ENCODE assay signal across 28 cellular contexts in the genomic region with DNA sequence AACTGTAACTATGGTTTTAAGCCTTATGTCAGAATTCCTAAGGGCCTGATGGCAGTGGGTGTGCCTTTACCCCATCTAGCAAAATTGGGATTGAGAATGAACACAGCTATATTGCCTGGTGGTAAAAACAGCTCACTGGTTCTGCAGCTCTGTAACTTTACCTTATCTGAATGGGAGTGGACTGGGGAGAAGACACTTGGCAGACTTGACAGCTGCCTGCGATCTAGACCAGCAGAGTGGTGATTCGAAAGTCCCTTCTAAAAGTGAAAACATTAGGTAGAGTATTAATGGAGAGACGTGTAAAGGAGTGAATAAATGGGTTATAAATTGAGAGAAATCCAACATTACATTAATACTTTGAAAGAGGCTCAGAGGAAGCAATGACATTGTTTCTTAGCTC.
"Had no signal": no experiment of that assay in that cellular context is flagged by ENCODE, and none has a peak within 500 bp of the region (broad histone marks: within the 10 kb centered on the region; RNA-seq: fewer than 3 reads in every experiment).

No MANE protein-coding gene starts in this region.

- H3K27me3 ChIP-seq: adrenal gland, body of pancreas, dorsolateral prefrontal cortex, heart left ventricle had no signal

- H3K9me3 ChIP-seq: adrenal gland, body of pancreas had no signal

- ATAC-seq: activated CD4-positive, alpha-beta T cell treated with anti-CD3 and anti-CD28 coated beads for 36 hours; activated CD8-positive, alpha-beta memory T cell treated with anti-CD3 and anti-CD28 coated beads, Interleukin-2, amount 10 ng/mL, durations not matched to agents 7 days and 5 days; activated CD8-positive, alpha-beta T cell treated with anti-CD3 and anti-CD28 coated beads, Interleukin-2, amount 10 ng/mL, durations not matched to agents 7 days and 5 days; activated naive CD8-positive, alpha-beta T cell treated with anti-CD3 and anti-CD28 coated beads, Interleukin-2, amount 50 U/mL, for 24 hours; body of pancreas; esophagus mucosa; heart left ventricle had no signal

- H3K4me3 ChIP-seq: adrenal gland, body of pancreas, coronary artery, dorsolateral prefrontal cortex, heart left ventricle had no signal

- H3K4me1 ChIP-seq: adrenal gland, body of pancreas, heart left ventricle had no signal

- DNase-seq: activated CD4-positive, alpha-beta memory T cell treated with anti-CD3 and anti-CD28 coated beads for 36 hours; activated CD4-positive, alpha-beta T cell treated with anti-CD3 and anti-CD28 coated beads for 36 hours; activated CD4-positive, alpha-beta T cell treated with anti-CD3 and anti-CD28 coated beads, Interleukin-2, amount 10 ng/mL, durations not matched to agents 24 days and 14 days; activated CD4-positive, CD25-positive, alpha-beta regulatory T cell; activated CD4-positive, CD25-positive, alpha-beta regulatory T cell treated with anti-CD3 and anti-CD28 coated beads, Interleukin-2, amount 50 U/mL, for 72 hours; activated CD8-positive, alpha-beta memory T cell treated with anti-CD3 and anti-CD28 coated beads, Interleukin-2, amount 10 ng/mL, durations not matched to agents 7 days and 5 days; activated CD8-positive, alpha-beta memory T cell treated with anti-CD3 and anti-CD28 coated beads, Interleukin-2, amount 50 U/mL, for 4 hours; activated CD8-positive, alpha-beta T cell treated with anti-CD3 and anti-CD28 coated beads, Interleukin-2, amount 10 ng/mL, durations not matched to agents 7 days and 5 days; activated effector memory CD4-positive, alpha-beta T cell treated with anti-CD3 and anti-CD28 coated beads, Interleukin-2, amount 50 U/mL, for 16 hours; activated naive CD4-positive, alpha-beta T cell treated with anti-CD3 and anti-CD28 coated beads for 36 hours; activated naive CD8-positive, alpha-beta T cell treated with anti-CD3 and anti-CD28 coated beads for 36 hours; activated naive CD8-positive, alpha-beta T cell treated with anti-CD3 and anti-CD28 coated beads, Interleukin-2, amount 50 U/mL, for 24 hours; activated T-cell treated with anti-CD3 and anti-CD28 coated beads, Interleukin-2, amount 50 U/mL, for 1 hour; activated T-cell treated with anti-CD3 and anti-CD28 coated beads, Interleukin-2, amount 50 U/mL, for 48 hours; adrenal gland; amygdala; aorta; body of pancreas; central memory CD4-positive, alpha-beta T cell; dorsolateral prefrontal cortex; effector memory CD4-positive, alpha-beta T cell; endodermal cell; foreskin fibroblast; glutamatergic neuron; heart left ventricle; T-helper 2 cell had no signal

- H3K36me3 ChIP-seq: adrenal gland, heart left ventricle had no signal

- H3K27ac ChIP-seq: adrenal gland, body of pancreas, coronary artery, dorsolateral prefrontal cortex, heart left ventricle had no signal
